Comparison of ENCODE assay signal across 26 cellular contexts in the genomic region with DNA sequence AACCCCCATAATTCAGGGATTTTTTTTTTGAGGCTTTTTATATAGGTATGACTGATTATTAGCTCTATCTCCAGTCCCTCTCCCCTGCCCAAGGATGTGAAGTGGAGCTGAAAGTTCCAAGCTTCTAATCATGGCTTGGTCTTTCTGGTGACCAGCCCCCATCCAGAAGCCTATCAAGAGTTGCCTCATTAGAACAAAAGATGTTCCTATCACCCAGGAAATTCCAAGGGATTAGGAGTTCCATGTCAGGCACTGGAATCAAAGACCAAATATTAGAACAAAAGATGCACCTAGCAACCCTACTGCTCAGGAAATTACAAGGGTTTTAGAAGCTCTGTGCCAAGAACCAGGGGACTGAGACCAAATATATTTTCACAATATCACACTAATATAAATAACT.
"Had no signal": no experiment of that assay in that cellular context is flagged by ENCODE, and none has a peak within 500 bp of the region (broad histone marks: within the 10 kb centered on the region; RNA-seq: fewer than 3 reads in every experiment).

No MANE protein-coding gene starts in this region.

- H3K27ac ChIP-seq: ascending aorta, body of pancreas, Peyer's patch, RWPE1, SJCRH30, VCaP had no signal

- H3K9me3 ChIP-seq: ascending aorta, body of pancreas, Peyer's patch, SJCRH30, SK-N-SH had no signal

- H3K4me3 Mint-ChIP-seq: activated CD4-positive, alpha-beta T cell treated with anti-CD3 and anti-CD28 coated beads for 36 hours; activated CD8-positive, alpha-beta T cell treated with anti-CD3 and anti-CD28 coated beads, Interleukin-2, amount 10 ng/mL, durations not matched to agents 7 days and 5 days; activated naive CD4-positive, alpha-beta T cell treated with anti-CD3 and anti-CD28 coated beads, Interleukin-2, amount 50 U/mL, for 24 hours; central memory CD8-positive, alpha-beta T cell had no signal

- H3K27me3 ChIP-seq: ascending aorta, body of pancreas, Peyer's patch, SJCRH30 had no signal

- H3K9me3 Mint-ChIP-seq: activated naive CD4-positive, alpha-beta T cell treated with anti-CD3 and anti-CD28 coated beads, Interleukin-2, amount 50 U/mL, for 24 hours; central memory CD8-positive, alpha-beta T cell had no signal

- H3K27me3 Mint-ChIP-seq: activated CD4-positive, alpha-beta T cell treated with anti-CD3 and anti-CD28 coated beads for 36 hours; activated naive CD4-positive, alpha-beta T cell treated with anti-CD3 and anti-CD28 coated beads, Interleukin-2, amount 50 U/mL, for 24 hours had no signal

- H3K4me2 ChIP-seq: SK-N-SH had no signal

- H3K4me3 ChIP-seq: ascending aorta, body of pancreas, Peyer's patch, SJCRH30 had no signal

- H3K27ac Mint-ChIP-seq: activated CD4-positive, alpha-beta T cell treated with anti-CD3 and anti-CD28 coated beads for 36 hours; activated CD8-positive, alpha-beta T cell treated with anti-CD3 and anti-CD28 coated beads, Interleukin-2, amount 10 ng/mL, durations not matched to agents 7 days and 5 days; activated naive CD4-positive, alpha-beta T cell treated with anti-CD3 and anti-CD28 coated beads, Interleukin-2, amount 50 U/mL, for 24 hours had no signal

- H3K36me3 ChIP-seq: ascending aorta, Peyer's patch, SJCRH30 had no signal

- H3K4me1 ChIP-seq: ascending aorta had no signal

- DNase-seq: activated CD4-positive, alpha-beta T cell treated with anti-CD3 and anti-CD28 coated beads for 36 hours; activated CD8-positive, alpha-beta memory T cell treated with anti-CD3 and anti-CD28 coated beads, Interleukin-2, amount 50 U/mL, for 48 hours; activated CD8-positive, alpha-beta T cell treated with anti-CD3 and anti-CD28 coated beads, Interleukin-2, amount 10 ng/mL, durations not matched to agents 7 days and 5 days; activated effector memory CD4-positive, alpha-beta T cell treated with Interleukin-2 at 50 U/mL for 16 hours; activated naive CD4-positive, alpha-beta T cell; activated T-cell treated with anti-CD3 and anti-CD28 coated beads, Interleukin-2, amount 50 U/mL, for 1 hour; body of pancreas; MM.1S; NCI-H1105; NCI-H1436; NCI-H1694 treated with DMSO at 0.1 percent for 48 hours; NCI-H2029 treated with DMSO at 0.1 percent for 48 hours; NCI-H345; NCI-H510A treated with DMSO at 0.1 percent for 48 hours; NCI-H69; NK-92 treated with Interleukin-12 subunit alpha and Interleukin-12 subunit beta, amount 100 ng/mL, for 24 hours; Peyer's patch; Right ventricle myocardium superior; SJCRH30; SK-N-SH; T-helper 1 cell had no signal

- H3K4me1 Mint-ChIP-seq: central memory CD8-positive, alpha-beta T cell had no signal

- H3K9ac ChIP-seq: SK-N-SH had no signal
